In the genomic region with DNA sequence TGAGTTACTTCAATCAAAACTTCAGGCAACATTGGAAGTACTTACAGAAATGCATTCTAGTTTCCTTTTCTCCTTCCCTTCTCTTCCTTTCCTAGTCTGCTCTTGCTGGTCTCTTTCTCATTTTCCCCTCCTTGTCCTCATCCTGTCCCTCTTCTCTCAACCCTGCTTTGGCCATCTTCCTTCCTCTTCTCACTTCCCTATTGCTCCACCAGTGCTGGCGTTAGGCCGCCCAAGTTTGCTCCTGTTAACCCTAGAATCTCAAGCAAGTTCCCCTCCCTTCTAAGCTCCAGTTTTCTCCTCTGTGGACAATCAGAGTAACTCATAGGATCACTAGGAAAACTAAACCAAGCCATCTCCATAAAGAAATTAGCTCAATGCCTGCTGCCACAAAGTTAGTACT, we compare ENCODE assay signal across 17 cellular contexts. TPM values are rescaled to one million over a fixed set of nuclear protein-coding genes. Genes with fewer than 3 reads are reported as not detected.
DNase-seq lines count a peak whose midpoint lies in the region; ATAC-seq and TF ChIP-seq lines count a peak whose summit lies in the region.
"Had no signal": no experiment of that assay in that cellular context is flagged by ENCODE, and none has a peak within 500 bp of the region (broad histone marks: within the 10 kb centered on the region; RNA-seq: fewer than 3 reads in every experiment).

No MANE protein-coding gene starts in this region.

- H3K4me2 ChIP-seq in osteoblast (ENCODE audit: insufficient read depth, low read length), result no peak overlapping the region

- no peak overlapping the region for H3K27ac Mint-ChIP-seq in stimulated activated effector memory CD8-positive, alpha-beta T cell treated with anti-CD3 and anti-CD28 coated beads, Interleukin-12 subunit alpha, Interleukin-12 subunit beta, amount 100 ng/mL, for 72 hours
- H3K27ac Mint-ChIP-seq: activated naive CD8-positive, alpha-beta T cell treated with anti-CD3 and anti-CD28 coated beads for 36 hours; nephron; stimulated activated naive CD8-positive, alpha-beta T cell treated with anti-CD3 and anti-CD28 coated beads, Interleukin-15, Interleukin-2, amounts not matched to agents 100 ng/mL and 50 ng/mL, for 24 hours; WTC11 had no signal

- in situ Hi-C loops in KBM-7 (cut with MboI; ENCODE audit: low pct_unique_long_range_greater_than_20kb, low sequenced_read_pairs), result no loop called here

- TF ChIP-seq POLR2A in heart left ventricle (IDR thresholded peaks at IDR 0.05), result no peak

- H3K27me3 ChIP-seq in heart left ventricle (no peaks in the 10 kb centered on the region), osteoblast (ENCODE audit: insufficient read depth, low read length) (no peaks in the 10 kb centered on the region)

- no peaks in the 10 kb centered on the region for H3K36me3 ChIP-seq in heart left ventricle
- H3K36me3 ChIP-seq in osteoblast (ENCODE audit: insufficient read depth, low read length), result no peaks in the 10 kb centered on the region

- no peaks in the 10 kb centered on the region for H4K20me1 ChIP-seq in osteoblast (ENCODE audit: insufficient read depth, low read length)

- no peak overlapping the region for H3K4me3 Mint-ChIP-seq in stimulated activated effector memory CD8-positive, alpha-beta T cell treated with anti-CD3 and anti-CD28 coated beads, Interleukin-12 subunit alpha, Interleukin-12 subunit beta, amount 100 ng/mL, for 72 hours
- H3K4me3 Mint-ChIP-seq: activated naive CD8-positive, alpha-beta T cell treated with anti-CD3 and anti-CD28 coated beads for 36 hours; nephron; stimulated activated naive CD8-positive, alpha-beta T cell treated with anti-CD3 and anti-CD28 coated beads, Interleukin-15, Interleukin-2, amounts not matched to agents 100 ng/mL and 50 ng/mL, for 24 hours; WTC11 had no signal

- H2AFZ ChIP-seq in osteoblast (ENCODE audit: low read length), result peak overlapping the region; percentile 42

- intact Hi-C loops in heart left ventricle (cut with DNase I), result no loop called here

- WGBS in heart left ventricle, 4 donors, result 56 to 69% (median 62%) methylated on average over 2 of the region's 2 CpGs

- H3K4me3 ChIP-seq in heart left ventricle (peak overlapping the region in 5 of 12 donors; percentile 2 to 49 (median 20)), osteoblast (ENCODE audit: insufficient read depth, low read length) (no peak overlapping the region)

- TF ChIP-seq CTCF in heart left ventricle (IDR thresholded peaks at IDR 0.05), result no peak
- no peak for TF ChIP-seq CTCF in osteoblast (IDR thresholded peaks at IDR 0.05; ENCODE audit: extremely low read depth, low read depth, low read length)

- no peaks in the 10 kb centered on the region for H3K79me2 ChIP-seq in osteoblast (ENCODE audit: insufficient read depth, low read length)

- peak; percentile 85 for DNase-seq in KBM-7
- peak; percentile 27 for DNase-seq in OCI-M1 (lab: John Stamatoyannopoulos, UW)
- peak; percentile 27 to 65 (median 42) for DNase-seq in heart left ventricle
- DNase-seq in osteoblast (ENCODE audit: insufficient read length, low spot score, missing footprints), result no peak
- DNase-seq in activated T-cell treated with anti-CD3 and anti-CD28 coated beads, Interleukin-2, amount 50 U/mL, for 1 hour, result no peak
- DNase-seq in stimulated activated effector memory CD8-positive, alpha-beta T cell treated with anti-CD3 and anti-CD28 coated beads, Interleukin-12 subunit alpha, Interleukin-12 subunit beta, amount 100 ng/mL, for 72 hours (ENCODE audit: low spot score in 2 of 2), result no peak
- DNase-seq: activated naive CD8-positive, alpha-beta T cell treated with anti-CD3 and anti-CD28 coated beads for 36 hours; central memory CD4-positive, alpha-beta T cell; islet precursor cell; NCI-H146; NCI-H510A had no signal

- peaks cover 62% of the 10 kb centered on the region for H3K4me1 Mint-ChIP-seq in stimulated activated effector memory CD8-positive, alpha-beta T cell treated with anti-CD3 and anti-CD28 coated beads, Interleukin-12 subunit alpha, Interleukin-12 subunit beta, amount 100 ng/mL, for 72 hours

- H3K4me1 ChIP-seq in heart left ventricle, result peaks cover 0 to 40% (median 0%) of the 10 kb centered on the region in 12 donors
- peaks cover 2% of the 10 kb centered on the region for H3K4me1 ChIP-seq in osteoblast (ENCODE audit: insufficient read depth, low read length)

- H3K36me3 Mint-ChIP-seq in stimulated activated effector memory CD8-positive, alpha-beta T cell treated with anti-CD3 and anti-CD28 coated beads, Interleukin-12 subunit alpha, Interleukin-12 subunit beta, amount 100 ng/mL, for 72 hours, result peaks cover 36% of the 10 kb centered on the region
- H3K36me3 Mint-ChIP-seq: WTC11 had no signal

- peaks cover 0 to 5% (median 0%) of the 10 kb centered on the region in 12 donors for H3K9me3 ChIP-seq in heart left ventricle
- no peaks in the 10 kb centered on the region for H3K9me3 ChIP-seq in osteoblast (ENCODE audit: low read depth, low read length)

- peaks cover 4% of the 10 kb centered on the region for H3K9me3 Mint-ChIP-seq in stimulated activated effector memory CD8-positive, alpha-beta T cell treated with anti-CD3 and anti-CD28 coated beads, Interleukin-12 subunit alpha, Interleukin-12 subunit beta, amount 100 ng/mL, for 72 hours
- H3K9me3 Mint-ChIP-seq: activated naive CD8-positive, alpha-beta T cell treated with anti-CD3 and anti-CD28 coated beads for 36 hours; stimulated activated naive CD8-positive, alpha-beta T cell treated with anti-CD3 and anti-CD28 coated beads, Interleukin-15, Interleukin-2, amounts not matched to agents 100 ng/mL and 50 ng/mL, for 24 hours had no signal

- ATAC-seq in heart left ventricle, result peak in 3 of 4 donors; percentile 68 to 80 (median 77)
- no peak for ATAC-seq in GM21367 (IDR thresholded peaks at IDR 0.05; ENCODE audit: unreplicated experiment)
- ATAC-seq in HG02970 (IDR thresholded peaks at IDR 0.05; ENCODE audit: low FRiP score, unreplicated experiment), result no peak
- ATAC-seq in stimulated activated effector memory CD8-positive, alpha-beta T cell treated with anti-CD3 and anti-CD28 coated beads, Interleukin-12 subunit alpha, Interleukin-12 subunit beta, amount 100 ng/mL, for 72 hours, result no peak
- ATAC-seq: WTC11 had no signal

- H3K27ac ChIP-seq in heart left ventricle (peak overlapping the region in 2 of 12 donors; percentile 22 to 91), osteoblast (ENCODE audit: low read depth, low read length) (no peak overlapping the region)
- H3K27ac ChIP-seq: C4-2B had no signal

RNA-seq across cellular contexts. Expression of a gene that starts 4.7 kb away (rescaled TPM):
- total RNA-seq in heart left ventricle (10 to 100 TPM in 1 of 9 donors, 1 to 10 TPM in 8; 1.5 to 14.7 (median 2.5) TPM), osteoblast (0.88 and 1.1 TPM in 2 replicates)
- 1 to 10 TPM in 1 of 2 donors, under 1 TPM in 1; 0.51 to 1.2 TPM for polyA plus RNA-seq in heart left ventricle

Comparison
In these comparisons a context has a peak if more than half of its experiments do, and no peak if none do; other contexts are left out.
1. DNase-seq: peak in KBM-7 (single experiment), OCI-M1 (single experiment) and heart left ventricle (5 of 5); none in osteoblast (single experiment), activated T-cell treated with anti-CD3 and anti-CD28 coated beads, Interleukin-2, amount 50 U/mL, for 1 hour (single experiment) and stimulated activated effector memory CD8-positive, alpha-beta T cell treated with anti-CD3 and anti-CD28 coated beads, Interleukin-12 subunit alpha, Interleukin-12 subunit beta, amount 100 ng/mL, for 72 hours (0 of 2).
2. ATAC-seq: peak in heart left ventricle (3 of 4); none in GM21367 (single experiment), HG02970 (single experiment) and stimulated activated effector memory CD8-positive, alpha-beta T cell treated with anti-CD3 and anti-CD28 coated beads, Interleukin-12 subunit alpha, Interleukin-12 subunit beta, amount 100 ng/mL, for 72 hours (single experiment).